Comparison of ENCODE assay signal across 9 cellular contexts in genomic region chr2:96315400-96316071, GRCh38. TPM values are rescaled to one million over a fixed set of nuclear protein-coding genes. Genes with fewer than 3 reads are reported as not detected.
A peak's percentile ranks its signal among the peaks of the same experiment; 100 is the strongest.
DNase-seq lines count a peak whose midpoint lies in the region; ATAC-seq, FAIRE-seq and TF ChIP-seq lines count a peak whose summit lies in the region.
"Had no signal": no experiment of that assay in that cellular context is flagged by ENCODE, and none has a peak within 500 bp of the region (broad histone marks: within the 10 kb centered on the region; RNA-seq: fewer than 3 reads in every experiment).

No MANE protein-coding gene starts in this region.

- intact Hi-C loops in GM12878 (cut with micrococcal nuclease; ENCODE audit: unreplicated experiment): no loop called here
- intact Hi-C loops in spleen (cut with DNase I; ENCODE audit: low total_unique reads): no loop called here

- no peak for TF ChIP-seq RAD21 in GM12878 (IDR thresholded peaks at IDR 0.05; ENCODE audit: insufficient read depth, low read depth, low read length)

- TF ChIP-seq CTCF in GM12878 (IDR thresholded peaks at IDR 0.05 in 2 of 3, conservative IDR thresholded peaks at IDR 0.05 in 1 of 3; ENCODE audit: control insufficient read depth in 2 of 3, extremely low read depth in 1 of 3, insufficient read depth in 1 of 3, low read depth in 3 of 3, low read length in 3 of 3) (no peak), spleen (IDR thresholded peaks at IDR 0.05 in 8 of 11, conservative IDR thresholded peaks at IDR 0.05 in 3 of 11) (no peak)

- CTCF ChIA-PET in GM12878 (lab: Yijun Ruan, JAX): interaction anchor here (1.2 to 1.7 kb wide), 4 partner anchors 9 to 29 kb away, joined by 4 to 5 read pairs (median 4); partner anchors contain the start of gene NCAPH

- in situ Hi-C loops in GM12878 (cut with MboI): no loop called here

- ATAC-seq in GM12878 (peak; percentile 69), HG03139 (IDR thresholded peaks at IDR 0.05; ENCODE audit: unreplicated experiment) (no peak)

- TF ChIP-seq EP300 in GM12878 (IDR thresholded peaks at IDR 0.05; ENCODE audit: borderline replicate concordance in 1 of 2, control insufficient read depth in 1 of 2, low read depth in 2 of 2, low read length in 2 of 2): no peak

- peak; percentile 31 for FAIRE-seq in GM12878 (lab: Jason Lieb, UNC)

- H3K36me3 ChIP-seq in GM12878 (ENCODE audit: control insufficient read depth in 2 of 2, insufficient read depth in 2 of 2, low read length in 1 of 2) (no peaks in the 10 kb centered on the region), neuron (ENCODE audit: insufficient read depth, low read length) (no peaks in the 10 kb centered on the region), spleen (no peaks in the 10 kb centered on the region)
- H3K36me3 ChIP-seq: WERI-Rb-1 had no signal

- no TSS peak for BruUV-seq in GM12878 (replicated peaks; lab: Mats Ljungman, UMichigan)

- peak overlapping the region; percentile 36; the same call in 1 of the 2 replicates for H3K9ac ChIP-seq in GM12878 (ENCODE audit: control insufficient read depth, insufficient read depth, low read length)

- no peaks in the 10 kb centered on the region for H3K9me3 ChIP-seq in GM12878 (replicated peaks; ENCODE audit: control insufficient read depth, insufficient read depth, low read length)
- no peaks in the 10 kb centered on the region for H3K9me3 ChIP-seq in neuron (ENCODE audit: low read length)
- no peaks in the 10 kb centered on the region for H3K9me3 ChIP-seq in spleen

- DNase-seq in GM04504 (ENCODE audit: low read depth) (peak; percentile 66), M059J (ENCODE audit: low read depth) (peak; percentile 95), GM12878 (ENCODE audit: low read depth, low spot score) (no peak), spleen (no peak), amniotic stem cell (lab: John Stamatoyannopoulos, UW) (no peak), NCI-H1436 treated with DMSO at 0.1 percent for 48 hours (lab: John Stamatoyannopoulos, UW) (no peak)
- DNase-seq: WERI-Rb-1 had no signal

- H2AFZ ChIP-seq in GM12878 (ENCODE audit: control insufficient read depth, low read depth, low read length) (peak overlapping the region; percentile 59), neuron (ENCODE audit: low read depth, low read length) (peak overlapping the region; percentile 80)

- 17% methylated on average over 7 of the region's 7 CpGs for WGBS in GM12878 (ENCODE audit: insufficient coverage, insufficient replicate concordance, low lambda C conversion rate, missing lambda C conversion rate)
- 20 to 29% (median 23%) methylated on average over 7 of the region's 7 CpGs for WGBS in spleen, 5 donors

- H3K79me2 ChIP-seq in GM12878 (ENCODE audit: control insufficient read depth, insufficient read depth, low read length): peaks cover 13% of the 10 kb centered on the region

- H3K4me2 ChIP-seq in GM12878 (ENCODE audit: control insufficient read depth, insufficient read depth): peak overlapping the region; percentile 78

- H3K4me1 ChIP-seq in GM12878 (ENCODE audit: control insufficient read depth, insufficient read depth, low read length) (peaks cover 16% of the 10 kb centered on the region), neuron (ENCODE audit: insufficient read depth, low read length) (peaks cover 13% of the 10 kb centered on the region), spleen (peaks cover 3 to 40% (median 24%) of the 10 kb centered on the region in 6 donors)

- H3K4me3 ChIP-seq in GM12878 (0 out of 2 replicates have a peak overlapping the region, but pooled peaks have one; percentile 42), neuron (ENCODE audit: low read length) (peak overlapping the region; percentile 18), spleen (peak overlapping the region in 1 of 8 donors; percentile 23)

- POLR2A ChIA-PET in GM12878 (lab: Charles Lee): interaction anchor here (0.6 to 1.6 kb wide), 4 partner anchors 9 to 470 kb away, joined by 3 to 11 read pairs (median 7); partner anchors contain the start of genes ITPRIPL1, NCAPH and SNRNP200

- H3K27me3 ChIP-seq in GM12878 (replicated peaks in 1 of 2; ENCODE audit: control insufficient read depth in 2 of 2, insufficient read depth in 2 of 2, low read length in 1 of 2) (no peaks in the 10 kb centered on the region), neuron (ENCODE audit: insufficient read depth, low read length) (no peaks in the 10 kb centered on the region), spleen (replicated peaks in 1 of 7) (no peaks in the 10 kb centered on the region)

- TF ChIP-seq POLR2A in GM12878 (IDR thresholded peaks at IDR 0.05; ENCODE audit: low read depth, low read length) (no peak), spleen (IDR thresholded peaks at IDR 0.05) (no peak)

- H4K20me1 ChIP-seq in GM12878 (ENCODE audit: control insufficient read depth, insufficient read depth): no peaks in the 10 kb centered on the region

- SMC1A ChIA-PET in GM12878 (lab: Charles Lee; ENCODE audit: uncharacterized antibody, unreplicated experiment): interaction anchor here (0.9 to 13.4 kb wide), 4 partner anchors 9 to 22 kb away, joined by 3 to 231 read pairs (median 5); partner anchors contain the start of gene NCAPH

- H3K27ac ChIP-seq in GM12878 (ENCODE audit: control insufficient read depth, insufficient read depth): peak overlapping the region; percentile 69
- peak overlapping the region in 4 of 8 donors; percentile 1 to 71 (median 58) for H3K27ac ChIP-seq in spleen
- H3K27ac ChIP-seq: WERI-Rb-1 had no signal

- RAD21 ChIA-PET in GM12878 (lab: Charles Lee; ENCODE audit: unreplicated experiment): interaction anchor here (0.8 to 1.5 kb wide), 2 partner anchors 9 to 20 kb away, joined by 5 to 7 read pairs; partner anchors contain the start of genes ITPRIPL1 and NCAPH

RNA-seq across cellular contexts. Expression of gene ITPRIPL1, which starts 9.6 kb away (rescaled TPM):
- total RNA-seq in M059J (2014; rRNA removed; shearing (Covaris generic)): 1.3 and 3.2 TPM in 2 replicates
- 16.9 and 20.9 TPM in 2 replicates for total RNA-seq in GM12878 (2013; cell fraction: nucleolus; rRNA removed)
- 28.7 and 29.6 TPM in 2 replicates for total RNA-seq in GM12878 (2014; rRNA removed)
- 16.8 and 17.1 TPM in 2 replicates for total RNA-seq in GM12878 (2014; rRNA removed; fragmentation: Illumina TruSeq; extraction: Trizol)
- total RNA-seq in GM12878 (2021): 23.8 and 28.7 TPM in 2 replicates
- polyA plus RNA-seq in GM12878 (2011; ENCODE audit: low read depth): 5.3 TPM
- polyA plus RNA-seq in GM12878 (2011; rRNA removed): 6.8 and 11.7 TPM in 2 replicates
- 15.0 and 15.6 TPM in 2 replicates for polyA plus RNA-seq in GM12878 (2011; cell fraction: cytosol; rRNA removed)
- 6.4 and 7.1 TPM in 2 replicates for polyA plus RNA-seq in GM12878 (2011; cell fraction: nucleus; rRNA removed)
- polyA plus RNA-seq in GM12878 (2012): 7.8 and 9.6 TPM in 2 replicates
- polyA plus RNA-seq in GM12878 (2014; fragmentation: Illumina TruSeq; extraction: Trizol): 16.1 and 20.6 TPM in 2 replicates
- polyA plus RNA-seq in GM12878 (2014; fragmentation: Nextera tagmentation; extraction: Ambion mirVana): 1 to 10 TPM; 4.9 to 5.7 TPM
- 16.8 and 18.8 TPM in 2 replicates for polyA plus RNA-seq in GM12878 (2014; rRNA removed)
- 1 to 10 TPM; 9.9 TPM for polyA plus RNA-seq in GM12878 (2016; fragmentation: Nextera tagmentation; extraction: Ambion mirVana)
- 14.0 and 19.4 TPM in 2 replicates for polyA minus RNA-seq in GM12878 (2011; rRNA and poly(A)+ RNA removed)
- polyA minus RNA-seq in GM12878 (2011; cell fraction: cytosol; rRNA and poly(A)+ RNA removed): 6.3 and 6.8 TPM in 2 replicates
- 4.2 and 9.0 TPM in 2 replicates for polyA minus RNA-seq in GM12878 (2011; cell fraction: nucleus; rRNA and poly(A)+ RNA removed)
- 1 to 10 TPM; 2.9 to 6.6 (median 4.4) TPM for total RNA-seq in spleen
- 1 to 10 TPM in 1 of 3 donors, under 1 TPM in 2; 0.80 to 1.4 (median 0.90) TPM for polyA plus RNA-seq in spleen

RNA-seq across cellular contexts. Expression of gene SNRNP200, which starts 10.2 kb away (rescaled TPM):
- total RNA-seq in M059J (2014; rRNA removed; shearing (Covaris generic)): 26.8 and 51.4 TPM in 2 replicates
- total RNA-seq in GM12878 (2013; cell fraction: nucleolus; rRNA removed): 125 and 137 TPM in 2 replicates
- total RNA-seq in GM12878 (2014; rRNA removed) (68.7 and 72.9 TPM in 2 replicates), GM12878 (2014; rRNA removed; fragmentation: Illumina TruSeq; extraction: Trizol) (59.2 and 61.9 TPM in 2 replicates), GM12878 (2021) (147 and 158 TPM in 2 replicates), spleen (100 to 1,000 TPM; 110 to 139 (median 130) TPM)
- polyA plus RNA-seq in GM12878 (2011; ENCODE audit: low read depth): 99.9 TPM
- polyA plus RNA-seq in GM12878 (2011; rRNA removed) (106 and 176 TPM in 2 replicates), GM12878 (2014; fragmentation: Illumina TruSeq; extraction: Trizol) (111 and 157 TPM in 2 replicates), GM12878 (2014; fragmentation: Nextera tagmentation; extraction: Ambion mirVana) (10 to 100 TPM; 61.6 to 64.6 TPM), GM12878 (2014; rRNA removed) (145 and 147 TPM in 2 replicates), GM12878 (2016; fragmentation: Nextera tagmentation; extraction: Ambion mirVana) (100 to 1,000 TPM; 100 to 111 TPM), spleen (10 to 100 TPM; 60.5 to 74.4 (median 73.6) TPM)
- 277 and 280 TPM in 2 replicates for polyA plus RNA-seq in GM12878 (2011; cell fraction: cytosol; rRNA removed)
- polyA plus RNA-seq in GM12878 (2011; cell fraction: nucleus; rRNA removed): 305 and 387 TPM in 2 replicates
- polyA plus RNA-seq in GM12878 (2012): 117 and 126 TPM in 2 replicates
- 395 and 413 TPM in 2 replicates for polyA minus RNA-seq in GM12878 (2011; rRNA and poly(A)+ RNA removed)
- polyA minus RNA-seq in GM12878 (2011; cell fraction: cytosol; rRNA and poly(A)+ RNA removed): 106 and 118 TPM in 2 replicates
- polyA minus RNA-seq in GM12878 (2011; cell fraction: nucleus; rRNA and poly(A)+ RNA removed): 79.8 and 136 TPM in 2 replicates

RNA-seq across cellular contexts. Expression of gene NCAPH, which starts 20.0 kb away (rescaled TPM):
- total RNA-seq in M059J (2014; rRNA removed; shearing (Covaris generic)): 35.5 and 53.6 TPM in 2 replicates
- 23.0 and 28.6 TPM in 2 replicates for total RNA-seq in GM12878 (2013; cell fraction: nucleolus; rRNA removed)
- total RNA-seq in GM12878 (2014; rRNA removed) (58.1 and 66.4 TPM in 2 replicates), GM12878 (2014; rRNA removed; fragmentation: Illumina TruSeq; extraction: Trizol) (63.6 and 64.5 TPM in 2 replicates), GM12878 (2021) (67.0 and 71.0 TPM in 2 replicates), spleen (1 to 10 TPM; 3.0 to 8.9 (median 5.0) TPM)
- 21.2 TPM for polyA plus RNA-seq in GM12878 (2011; ENCODE audit: low read depth)
- polyA plus RNA-seq in GM12878 (2011; rRNA removed) (67.7 and 71.2 TPM in 2 replicates), GM12878 (2014; fragmentation: Illumina TruSeq; extraction: Trizol) (90.1 and 107 TPM in 2 replicates), GM12878 (2014; fragmentation: Nextera tagmentation; extraction: Ambion mirVana) (10 to 100 TPM; 42.6 to 45.8 TPM), GM12878 (2014; rRNA removed) (66.2 and 71.4 TPM in 2 replicates), GM12878 (2016; fragmentation: Nextera tagmentation; extraction: Ambion mirVana) (10 to 100 TPM; 69.6 to 73.4 TPM), spleen (1 to 10 TPM in 2 of 3 donors, under 1 TPM in 1; 0.83 to 6.0 (median 4.5) TPM)
- 71.1 and 75.5 TPM in 2 replicates for polyA plus RNA-seq in GM12878 (2011; cell fraction: cytosol; rRNA removed)
- 65.1 and 68.2 TPM in 2 replicates for polyA plus RNA-seq in GM12878 (2011; cell fraction: nucleus; rRNA removed)
- 17.5 and 27.0 TPM in 2 replicates for polyA plus RNA-seq in GM12878 (2012)
- 57.9 and 60.6 TPM in 2 replicates for polyA minus RNA-seq in GM12878 (2011; rRNA and poly(A)+ RNA removed)
- polyA minus RNA-seq in GM12878 (2011; cell fraction: cytosol; rRNA and poly(A)+ RNA removed): 21.6 and 31.8 TPM in 2 replicates
- 21.2 and 28.6 TPM in 2 replicates for polyA minus RNA-seq in GM12878 (2011; cell fraction: nucleus; rRNA and poly(A)+ RNA removed)

RNA-seq across cellular contexts. Expression of gene CIAO1, which starts 49.5 kb away (rescaled TPM):
- 89.1 and 115 TPM in 2 replicates for total RNA-seq in M059J (2014; rRNA removed; shearing (Covaris generic))
- 40.1 and 42.8 TPM in 2 replicates for total RNA-seq in GM12878 (2013; cell fraction: nucleolus; rRNA removed)
- total RNA-seq in GM12878 (2014; rRNA removed): 74.7 and 89.4 TPM in 2 replicates
- 48.0 and 49.7 TPM in 2 replicates for total RNA-seq in GM12878 (2014; rRNA removed; fragmentation: Illumina TruSeq; extraction: Trizol)
- total RNA-seq in GM12878 (2021): 51.1 and 57.5 TPM in 2 replicates
- 23.7 TPM for polyA plus RNA-seq in GM12878 (2011; ENCODE audit: low read depth)
- 61.3 and 75.4 TPM in 2 replicates for polyA plus RNA-seq in GM12878 (2011; rRNA removed)
- polyA plus RNA-seq in GM12878 (2011; cell fraction: cytosol; rRNA removed): 115 and 126 TPM in 2 replicates
- polyA plus RNA-seq in GM12878 (2011; cell fraction: nucleus; rRNA removed): 66.5 and 69.5 TPM in 2 replicates
- polyA plus RNA-seq in GM12878 (2012): 38.2 and 43.6 TPM in 2 replicates
- polyA plus RNA-seq in GM12878 (2014; fragmentation: Illumina TruSeq; extraction: Trizol): 50.2 and 55.8 TPM in 2 replicates
- 10 to 100 TPM in 1 of 2 experiments, 1 to 10 TPM in 1; 8.3 to 15.6 TPM for polyA plus RNA-seq in GM12878 (2014; fragmentation: Nextera tagmentation; extraction: Ambion mirVana)
- 89.3 and 92.5 TPM in 2 replicates for polyA plus RNA-seq in GM12878 (2014; rRNA removed)
- polyA plus RNA-seq in GM12878 (2016; fragmentation: Nextera tagmentation; extraction: Ambion mirVana): 10 to 100 TPM; 69.4 to 73.1 TPM
- 73.0 and 101 TPM in 2 replicates for polyA minus RNA-seq in GM12878 (2011; rRNA and poly(A)+ RNA removed)
- 26.6 and 27.0 TPM in 2 replicates for polyA minus RNA-seq in GM12878 (2011; cell fraction: cytosol; rRNA and poly(A)+ RNA removed)
- polyA minus RNA-seq in GM12878 (2011; cell fraction: nucleus; rRNA and poly(A)+ RNA removed): 19.2 and 32.0 TPM in 2 replicates
- 100 to 1,000 TPM in 3 of 7 donors, 10 to 100 TPM in 4; 63.9 to 122 (median 76.7) TPM for total RNA-seq in spleen
- polyA plus RNA-seq in spleen: 10 to 100 TPM; 31.3 to 49.1 (median 39.5) TPM

RNA-seq across cellular contexts. Expression of gene TMEM127, which starts 49.7 kb away (rescaled TPM):
- total RNA-seq in M059J (2014; rRNA removed; shearing (Covaris generic)): 33.8 and 45.3 TPM in 2 replicates
- total RNA-seq in GM12878 (2013; cell fraction: nucleolus; rRNA removed): 22.9 and 23.0 TPM in 2 replicates
- total RNA-seq in GM12878 (2014; rRNA removed) (11.2 and 15.3 TPM in 2 replicates), GM12878 (2014; rRNA removed; fragmentation: Illumina TruSeq; extraction: Trizol) (8.2 and 8.9 TPM in 2 replicates), GM12878 (2021) (25.6 and 27.2 TPM in 2 replicates), spleen (10 to 100 TPM; 61.1 to 83.3 (median 70.0) TPM)
- 6.9 TPM for polyA plus RNA-seq in GM12878 (2011; ENCODE audit: low read depth)
- polyA plus RNA-seq in GM12878 (2011; rRNA removed) (11.6 and 24.9 TPM in 2 replicates), GM12878 (2014; fragmentation: Illumina TruSeq; extraction: Trizol) (10.5 and 19.9 TPM in 2 replicates), GM12878 (2014; fragmentation: Nextera tagmentation; extraction: Ambion mirVana) (1 to 10 TPM; 2.6 to 3.0 TPM), GM12878 (2014; rRNA removed) (18.4 and 22.3 TPM in 2 replicates), GM12878 (2016; fragmentation: Nextera tagmentation; extraction: Ambion mirVana) (10 to 100 TPM; 17.0 to 18.4 TPM), spleen (10 to 100 TPM in 1 of 3 donors, 1 to 10 TPM in 2; 7.5 to 17.3 (median 8.4) TPM)
- 23.0 and 24.2 TPM in 2 replicates for polyA plus RNA-seq in GM12878 (2011; cell fraction: cytosol; rRNA removed)
- 19.2 and 23.7 TPM in 2 replicates for polyA plus RNA-seq in GM12878 (2011; cell fraction: nucleus; rRNA removed)
- 15.0 and 15.6 TPM in 2 replicates for polyA plus RNA-seq in GM12878 (2012)
- polyA minus RNA-seq in GM12878 (2011; rRNA and poly(A)+ RNA removed): 32.5 and 35.8 TPM in 2 replicates
- polyA minus RNA-seq in GM12878 (2011; cell fraction: cytosol; rRNA and poly(A)+ RNA removed): 7.8 and 11.4 TPM in 2 replicates
- polyA minus RNA-seq in GM12878 (2011; cell fraction: nucleus; rRNA and poly(A)+ RNA removed): 8.0 and 13.6 TPM in 2 replicates

Comparison
In these comparisons a context has a peak if more than half of its experiments do, and no peak if none do; other contexts are left out.
1. DNase-seq: peak in GM04504 (single experiment) and M059J (single experiment); none in GM12878 (single experiment), spleen (single experiment), amniotic stem cell (single experiment) and NCI-H1436 treated with DMSO at 0.1 percent for 48 hours (single experiment).